ENCODE assay signal across 14 cellular contexts in the genomic region with DNA sequence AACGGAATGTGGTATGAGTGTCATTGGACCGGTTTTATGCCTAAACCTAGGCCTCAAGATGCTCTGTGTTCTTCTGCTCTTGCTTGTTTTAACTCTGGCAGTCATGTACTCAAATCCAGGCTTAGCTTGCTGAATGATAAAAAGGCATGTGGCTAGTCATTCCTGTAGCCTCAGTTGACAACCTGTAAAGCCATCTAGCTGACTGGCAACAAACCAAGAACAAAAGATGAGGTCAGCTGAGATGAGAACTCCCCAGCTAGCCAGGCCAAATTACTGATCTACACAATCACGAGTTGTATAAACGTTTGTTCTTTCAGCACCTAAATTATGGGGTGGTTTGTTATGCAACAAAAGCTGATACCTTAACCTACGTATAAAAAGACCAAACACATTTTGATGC.
"Had no signal": no experiment of that assay in that cellular context is flagged by ENCODE, and none has a peak within 500 bp of the region (broad histone marks: within the 10 kb centered on the region; RNA-seq: fewer than 3 reads in every experiment).

No MANE protein-coding gene starts in this region.

- ATAC-seq: foreskin keratinocyte; natural killer cell; stimulated activated naive CD8-positive, alpha-beta T cell treated with anti-CD3 and anti-CD28 coated beads, Interleukin-15, Interleukin-2, amounts not matched to agents 100 U/mL and 50 U/mL, for 24 hours had no signal

- DNase-seq: activated CD4-positive, alpha-beta T cell treated with anti-CD3 and anti-CD28 coated beads for 1 hour; activated CD4-positive, alpha-beta T cell treated with anti-CD3 and anti-CD28 coated beads, Interleukin-2, amount 50 U/mL, for 1 hour; activated gamma-delta T cell treated with Interleukin-2 at 50 U/mL for 16 hours; activated T-cell treated with anti-CD3 and anti-CD28 coated beads, Interleukin-2, amount 50 U/mL, for 1 hour; aorta; caudate nucleus; effector CD8-positive, alpha-beta T cell; foreskin keratinocyte; immature natural killer cell; midbrain; natural killer cell; stimulated activated CD4-positive, alpha-beta T cell treated with anti-CD3 and anti-CD28 coated beads, Interleukin-4, amount 100 ng/mL, for 4 hours; stimulated activated naive CD8-positive, alpha-beta T cell treated with anti-CD3 and anti-CD28 coated beads, Interleukin-15, Interleukin-2, amounts not matched to agents 100 U/mL and 50 U/mL, for 24 hours; tibial artery had no signal
